In the genomic region with DNA sequence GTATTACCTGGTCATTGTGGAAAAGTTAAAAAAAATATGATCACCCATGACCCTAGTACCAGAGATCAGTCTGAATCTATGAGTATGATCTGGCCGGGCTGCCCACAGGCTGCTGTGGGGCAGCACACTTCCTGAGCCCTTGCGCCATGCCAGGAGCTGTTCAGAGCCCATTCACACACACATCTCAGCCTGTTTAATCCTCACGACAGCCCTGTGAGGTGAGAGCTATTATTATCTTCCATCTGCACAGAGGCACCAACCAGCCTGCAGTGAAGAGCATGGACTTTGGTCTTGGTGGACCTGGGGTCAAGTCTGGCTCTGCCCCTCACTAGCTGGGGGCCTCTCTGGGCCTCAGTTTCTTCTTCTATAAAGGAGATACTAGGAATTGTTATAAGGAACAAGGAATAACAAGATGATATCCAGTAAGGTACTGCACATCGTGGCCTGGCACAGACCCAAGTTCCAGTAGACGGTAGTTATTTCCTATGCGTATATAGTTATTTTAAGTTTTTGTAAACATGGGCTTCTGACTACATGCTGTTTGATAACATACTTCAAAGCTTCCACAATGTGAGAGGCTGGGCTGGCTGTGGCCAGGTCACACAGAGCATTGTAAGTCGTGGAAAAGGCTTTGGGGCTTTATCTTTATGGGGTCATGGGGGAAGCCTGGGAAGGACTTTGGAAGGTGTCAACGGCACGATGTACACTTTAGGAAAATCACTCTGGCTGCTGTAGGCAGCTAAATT, we compare ENCODE assay signal across 12 cellular contexts. TPM values are rescaled to one million over a fixed set of nuclear protein-coding genes. Genes with fewer than 3 reads are reported as not detected.
DNase-seq lines count a peak whose midpoint lies in the region; ATAC-seq lines count a peak whose summit lies in the region.
"Had no signal": no experiment of that assay in that cellular context is flagged by ENCODE, and none has a peak within 500 bp of the region (broad histone marks: within the 10 kb centered on the region; RNA-seq: fewer than 3 reads in every experiment).

No MANE protein-coding gene starts in this region.

- DNase-seq in A172 (ENCODE audit: low spot score), result peak; percentile 17
- peak; percentile 38 for DNase-seq in Daoy (ENCODE audit: low read depth)
- peak; percentile 48 for DNase-seq in RPMI7951 (ENCODE audit: low read depth)
- peak; percentile 45 for DNase-seq in glomerular endothelial cell (ENCODE audit: extremely low read depth, low read depth, low spot score)
- no peak for DNase-seq in NCI-H510A (lab: John Stamatoyannopoulos, UW)
- DNase-seq in activated T-cell treated with anti-CD3 and anti-CD28 coated beads, Interleukin-2, amount 50 U/mL, for 1 hour, result no peak
- DNase-seq: activated CD4-positive, alpha-beta T cell treated with anti-CD3 and anti-CD28 coated beads, Interleukin-2, amount 50 U/mL, for 48 hours; activated naive CD4-positive, alpha-beta T cell treated with anti-CD3 and anti-CD28 coated beads for 36 hours; effector CD8-positive, alpha-beta T cell; stimulated activated naive CD4-positive, alpha-beta T cell treated with Interleukin-2 at 50 U/mL for 16 hours had no signal

- ATAC-seq in HG02763 (IDR thresholded peaks at IDR 0.05; ENCODE audit: unreplicated experiment), result no peak
- ATAC-seq in GM21825 (IDR thresholded peaks at IDR 0.05; ENCODE audit: unreplicated experiment), result no peak

RNA-seq across cellular contexts. Expression of a gene that starts 3.4 kb away (rescaled TPM):
- 0.31 TPM in 1 of 2 replicates, not detected in the other for total RNA-seq in A172 (2014; rRNA removed; shearing (Covaris generic))
- total RNA-seq in Daoy (2014; rRNA removed; shearing (Covaris generic)), result 0.34 and 0.89 TPM in 2 replicates
- 2.9 and 4.1 TPM in 2 replicates for total RNA-seq in RPMI7951 (2014; rRNA removed; shearing (Covaris generic))
- 0.18 and 1.3 TPM in 2 replicates for total RNA-seq in glomerular endothelial cell
- total RNA-seq: activated naive CD4-positive, alpha-beta T cell treated with anti-CD3 and anti-CD28 coated beads for 36 hours had no signal

Comparison
In these comparisons a context has a peak if more than half of its experiments do, and no peak if none do; other contexts are left out.
1. DNase-seq: peak in A172 (single experiment), Daoy (single experiment), RPMI7951 (single experiment) and glomerular endothelial cell (single experiment); none in NCI-H510A (single experiment) and activated T-cell treated with anti-CD3 and anti-CD28 coated beads, Interleukin-2, amount 50 U/mL, for 1 hour (single experiment).